ENCODE assay signal across 23 cellular contexts in genomic region chr2:104249666-104250065, GRCh38.
DNase-seq lines count a peak whose midpoint lies in the region; ATAC-seq, FAIRE-seq and TF ChIP-seq lines count a peak whose summit lies in the region.
"Had no signal": no experiment of that assay in that cellular context is flagged by ENCODE, and none has a peak within 500 bp of the region (broad histone marks: within the 10 kb centered on the region; RNA-seq: fewer than 3 reads in every experiment).

No MANE protein-coding gene starts in this region.

- no peaks in the 10 kb centered on the region for H3K79me1 ChIP-seq in neuronal stem cell (ENCODE audit: low read depth, low read length)
- no peaks in the 10 kb centered on the region for H3K79me1 ChIP-seq in trophoblast cell (ENCODE audit: low read length)

- H3K9me3 ChIP-seq in A549 (peaks cover 10% of the 10 kb centered on the region), neuronal stem cell (replicated peaks in 1 of 2; ENCODE audit: control insufficient read depth in 2 of 2, insufficient read depth in 1 of 2, low read depth in 1 of 2, low read length in 2 of 2) (peaks cover 0 to 5% of the 10 kb centered on the region in 2 donors), trophoblast cell (ENCODE audit: insufficient read depth, low read depth, low read length) (no peaks in the 10 kb centered on the region)
- H3K9me3 ChIP-seq in CD8-positive, alpha-beta memory T cell (ENCODE audit: low read length) = no peaks in the 10 kb centered on the region
- H3K9me3 ChIP-seq: SK-N-SH had no signal

- H2BK12ac ChIP-seq in neuronal stem cell (ENCODE audit: low read length) = no peak overlapping the region
- H2BK12ac ChIP-seq in trophoblast cell (ENCODE audit: low read length) = no peak overlapping the region

- H2BK120ac ChIP-seq in neuronal stem cell (ENCODE audit: low read depth, low read length) = no peak overlapping the region
- no peak overlapping the region for H2BK120ac ChIP-seq in trophoblast cell (ENCODE audit: insufficient read depth, low read length, poor library complexity)

- DNase-seq in A549 (ENCODE audit: low read depth in 1 of 2, low spot score in 1 of 2) (no peak), NCI-H526 (lab: John Stamatoyannopoulos, UW) (peak; percentile 69 to 86), dorsolateral prefrontal cortex (no peak), neuronal stem cell (ENCODE audit: low spot score) (no peak), trophoblast cell (no peak), AML-193 (lab: John Stamatoyannopoulos, UW) (no peak)
- DNase-seq in CD8-positive, alpha-beta memory T cell = no peak
- DNase-seq: C1 segment of cervical spinal cord; CD8-positive, alpha-beta T cell; Karpas-422; MV-4-11; NCI-H1105; NCI-H1436 treated with DMSO at 0.1 percent for 48 hours; NCI-H1930; NCI-H446 treated with DMSO at 0.1 percent for 48 hours; NCI-H69; NK-92 treated with Interleukin-12 subunit alpha and Interleukin-12 subunit beta, amount 100 ng/mL, for 24 hours; PC-3; SK-N-SH; SW 1271 had no signal

- H3K36me3 ChIP-seq in neuronal stem cell (replicated peaks in 1 of 2; ENCODE audit: control insufficient read depth in 2 of 2, insufficient read depth in 2 of 2, low read length in 2 of 2) (no peaks in the 10 kb centered on the region), trophoblast cell (ENCODE audit: control insufficient read depth in 1 of 2, insufficient read depth in 2 of 2, low read length in 2 of 2) (no peaks in the 10 kb centered on the region)
- H3K36me3 ChIP-seq in CD8-positive, alpha-beta memory T cell (ENCODE audit: insufficient read depth, low read length) = no peaks in the 10 kb centered on the region

- intact Hi-C loops in dorsolateral prefrontal cortex (cut with DNase I) = no loop called here

- FAIRE-seq in A549 (lab: Jason Lieb, UNC) = no peak
- FAIRE-seq: GM18507, HepG2 had no signal

- H3K4ac ChIP-seq in neuronal stem cell (ENCODE audit: low read length) (no peak overlapping the region), trophoblast cell (ENCODE audit: low read depth, low read length) (no peak overlapping the region)

- H4K12ac ChIP-seq in trophoblast cell (ENCODE audit: low read depth, low read length) = no peak overlapping the region

- H3K79me2 ChIP-seq in trophoblast cell (ENCODE audit: control insufficient read depth, insufficient read depth, low read length, poor library complexity) = no peaks in the 10 kb centered on the region

- H3K23ac ChIP-seq in neuronal stem cell (ENCODE audit: low read depth, low read length, poor library complexity) (no peak overlapping the region), trophoblast cell (ENCODE audit: low read length) (no peak overlapping the region)

- no peak overlapping the region for H2AK5ac ChIP-seq in neuronal stem cell (ENCODE audit: low read depth, low read length)
- H2AK5ac ChIP-seq in trophoblast cell (ENCODE audit: low read length) = no peak overlapping the region

- TF ChIP-seq CTCF in A549 (IDR thresholded peaks at IDR 0.05) = no peak
- no peak for TF ChIP-seq CTCF in dorsolateral prefrontal cortex (IDR thresholded peaks at IDR 0.05 in 54 of 56, conservative IDR thresholded peaks at IDR 0.05 in 2 of 56; ENCODE audit: low read depth in 1 of 56, partially characterized antibody in 56 of 56)

- H3K14ac ChIP-seq in neuronal stem cell (ENCODE audit: low read length) = no peak overlapping the region
- no peak overlapping the region for H3K14ac ChIP-seq in trophoblast cell (ENCODE audit: low read length)

- no peaks in the 10 kb centered on the region for H3K27me3 Mint-ChIP-seq in CD8-positive, alpha-beta memory T cell

- no peak overlapping the region for H3K9ac ChIP-seq in neuronal stem cell (ENCODE audit: low read depth, low read length, poor library complexity)
- H3K9ac ChIP-seq in trophoblast cell (ENCODE audit: low read length) = no peak overlapping the region
- H3K9ac ChIP-seq: SK-N-SH had no signal

- no peak for TF ChIP-seq EP300 in A549 (IDR thresholded peaks at IDR 0.05)

- H3K9me3 Mint-ChIP-seq in CD8-positive, alpha-beta memory T cell = peaks cover 3 to 22% (median 8%) of the 10 kb centered on the region in 5 donors

- no peak overlapping the region for H2BK5ac ChIP-seq in neuronal stem cell (ENCODE audit: low read length)
- no peak overlapping the region for H2BK5ac ChIP-seq in trophoblast cell (ENCODE audit: low read depth, low read length, poor library complexity)

- CTCF ChIA-PET in A549 (lab: Yijun Ruan, JAX) = interaction anchor here (0.5 kb wide), 1 partner anchor 34 kb away, joined by 5 read pairs; no protein-coding TSS in a partner anchor
- CTCF ChIA-PET in CD8-positive, alpha-beta memory T cell (lab: Charles Lee) = no interaction called here

- H3K4me3 Mint-ChIP-seq in CD8-positive, alpha-beta memory T cell = no peak overlapping the region
- H3K4me3 Mint-ChIP-seq: CD8-positive, alpha-beta T cell had no signal

- H3K36me3 Mint-ChIP-seq in CD8-positive, alpha-beta memory T cell = peaks cover 0 to 2% (median 0%) of the 10 kb centered on the region in 3 donors
- H3K36me3 Mint-ChIP-seq: CD8-positive, alpha-beta T cell had no signal

- H2BK15ac ChIP-seq in neuronal stem cell (ENCODE audit: low read length) = no peak overlapping the region

- no peak overlapping the region for H3K18ac ChIP-seq in neuronal stem cell (ENCODE audit: low read length)
- H3K18ac ChIP-seq in trophoblast cell (ENCODE audit: low read length) = no peak overlapping the region

- H3K27me3 ChIP-seq in dorsolateral prefrontal cortex (no peaks in the 10 kb centered on the region), neuronal stem cell (ENCODE audit: control insufficient read depth in 3 of 3, insufficient read depth in 3 of 3, low read depth in 1 of 3, low read length in 3 of 3) (no peaks in the 10 kb centered on the region), trophoblast cell (ENCODE audit: insufficient read depth, low read length) (no peaks in the 10 kb centered on the region)
- no peaks in the 10 kb centered on the region for H3K27me3 ChIP-seq in CD8-positive, alpha-beta memory T cell (ENCODE audit: insufficient read depth, low read length, poor library complexity, severe bottlenecking)

- H4K8ac ChIP-seq in neuronal stem cell (ENCODE audit: low read depth, low read length) = no peak overlapping the region
- no peak overlapping the region for H4K8ac ChIP-seq in trophoblast cell (ENCODE audit: low read depth, low read length)

- H3K4me1 ChIP-seq in A549 (peaks cover 28% of the 10 kb centered on the region), neuronal stem cell (ENCODE audit: control insufficient read depth in 2 of 2, insufficient read depth in 1 of 2, low read depth in 1 of 2, low read length in 2 of 2) (peaks cover 0 to 4% of the 10 kb centered on the region in 2 donors), trophoblast cell (ENCODE audit: control insufficient read depth in 1 of 2, insufficient read depth in 2 of 2, low read length in 2 of 2) (no peaks in the 10 kb centered on the region)
- H3K4me1 ChIP-seq in CD8-positive, alpha-beta memory T cell (ENCODE audit: insufficient read depth, low read length) = no peaks in the 10 kb centered on the region

- no peak for TF ChIP-seq RAD21 in A549 (conservative IDR thresholded peaks at IDR 0.05 in 1 of 2, IDR thresholded peaks at IDR 0.05 in 1 of 2)

- H3K4me2 ChIP-seq in A549 = peak overlapping the region; percentile 63
- no peak overlapping the region for H3K4me2 ChIP-seq in neuronal stem cell (ENCODE audit: insufficient read depth, low read length, poor library complexity, severe bottlenecking)
- H3K4me2 ChIP-seq in trophoblast cell (ENCODE audit: low read length) = no peak overlapping the region
- H3K4me2 ChIP-seq: SK-N-SH had no signal

- POLR2A ChIA-PET in A549 (lab: Yijun Ruan, JAX) = no interaction called here
- POLR2A ChIA-PET in CD8-positive, alpha-beta memory T cell (lab: Charles Lee) = no interaction called here

- no peak overlapping the region for H4K91ac ChIP-seq in neuronal stem cell (ENCODE audit: low read depth, low read length, poor library complexity)
- H4K91ac ChIP-seq in trophoblast cell (ENCODE audit: low read depth, low read length) = no peak overlapping the region

- WGBS in A549 (ENCODE audit: missing lambda C conversion rate) = 18% methylated on average over 4 of the region's 4 CpGs
- WGBS in neuronal stem cell (ENCODE audit: extremely low coverage in 2 of 2, insufficient read length in 2 of 2, insufficient replicate concordance in 1 of 2), 2 donors = no CpG with 5 or more reads among the region's 4 CpGs
- no CpG with 5 or more reads among the region's 4 CpGs for WGBS in trophoblast cell (ENCODE audit: extremely low coverage, insufficient coverage, insufficient read length)

- H3K27ac ChIP-seq in A549 = peak overlapping the region; percentile 58 to 85
- peak overlapping the region in 4 of 59 donors; percentile 2 to 46 (median 24) for H3K27ac ChIP-seq in dorsolateral prefrontal cortex
- H3K27ac ChIP-seq in neuronal stem cell (replicated peaks; ENCODE audit: low read length) = no peak overlapping the region
- no peak overlapping the region for H3K27ac ChIP-seq in trophoblast cell (ENCODE audit: low read depth, low read length)
- H3K27ac ChIP-seq in CD8-positive, alpha-beta memory T cell (ENCODE audit: low read depth, low read length) = no peak overlapping the region

- ATAC-seq in A549 = no peak
- ATAC-seq: CD8-positive, alpha-beta T cell; HCT116; HepG2; PC-3 had no signal

- no peak for TF ChIP-seq POLR2A in A549 (IDR thresholded peaks at IDR 0.05; ENCODE audit: low read length)

- H3K4me1 Mint-ChIP-seq in CD8-positive, alpha-beta memory T cell = no peaks in the 10 kb centered on the region

- H3K4me3 ChIP-seq in A549 (no peak overlapping the region), dorsolateral prefrontal cortex (peak overlapping the region in 49 of 59 donors; percentile 1 to 59 (median 35)), neuronal stem cell (ENCODE audit: low read length in 2 of 2) (no peak overlapping the region), trophoblast cell (ENCODE audit: low read depth, low read length) (no peak overlapping the region)
- no peak overlapping the region for H3K4me3 ChIP-seq in CD8-positive, alpha-beta memory T cell (ENCODE audit: low read length)

- H3K27ac Mint-ChIP-seq in CD8-positive, alpha-beta memory T cell = no peak overlapping the region
- H3K27ac Mint-ChIP-seq: CD8-positive, alpha-beta T cell had no signal

- H2AFZ ChIP-seq in neuronal stem cell (ENCODE audit: low read length) (peak overlapping the region; percentile 53), trophoblast cell (ENCODE audit: insufficient read depth, low read length, poor library complexity) (no peak overlapping the region)

TF ChIP-seq in A549, 52 proteins besides CTCF, POLR2A, EP300 and RAD21 (continues in another document):
- no peak for TF ChIP-seq HOXA7 (CRISPR knock-in tag; IDR thresholded peaks at IDR 0.05)
- no peak for TF ChIP-seq EHF (CRISPR knock-in tag; IDR thresholded peaks at IDR 0.05)
- no peak for TF ChIP-seq FOXS1 (CRISPR knock-in tag; IDR thresholded peaks at IDR 0.05)
- TF ChIP-seq RCOR1 (IDR thresholded peaks at IDR 0.05; ENCODE audit: low read depth, low read length) = no peak

Comparison
In these comparisons a context has a peak if more than half of its experiments do, and no peak if none do; other contexts are left out.
1. DNase-seq: peak in NCI-H526 (2 of 2); none in A549 (0 of 2), dorsolateral prefrontal cortex (0 of 10), neuronal stem cell (single experiment), trophoblast cell (0 of 2), AML-193 (0 of 2) and CD8-positive, alpha-beta memory T cell (0 of 5).
2. H3K27ac ChIP-seq: peak in A549 (2 of 2); none in neuronal stem cell (single experiment), trophoblast cell (single experiment) and CD8-positive, alpha-beta memory T cell (single experiment).
3. H3K4me3 ChIP-seq: peak in dorsolateral prefrontal cortex (49 of 59); none in A549 (single experiment), neuronal stem cell (0 of 2), trophoblast cell (single experiment) and CD8-positive, alpha-beta memory T cell (single experiment).